ENCODE assay signal across 8 cellular contexts in the genomic region with DNA sequence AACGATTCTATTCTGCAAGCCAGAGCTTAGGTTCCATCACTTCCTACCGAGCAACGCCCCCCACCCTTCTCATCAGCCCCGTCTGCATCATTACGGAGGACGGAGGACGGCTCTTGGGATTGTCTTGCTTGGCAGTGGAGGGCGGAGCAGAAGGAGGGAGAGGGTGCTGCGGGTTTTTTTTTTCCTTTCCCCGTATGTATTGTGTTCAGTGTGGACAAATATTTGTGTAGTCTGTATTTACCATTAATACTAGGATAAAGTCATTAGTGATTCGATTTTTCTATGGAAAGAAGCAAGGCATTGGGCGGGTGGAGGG.
DNase-seq lines count a peak whose midpoint lies in the region; ATAC-seq and TF ChIP-seq lines count a peak whose summit lies in the region.

No MANE protein-coding gene starts in this region.

- no peak for DNase-seq in caudate nucleus (lab: John Stamatoyannopoulos, UW)
- no peak for DNase-seq in osteocyte (ENCODE audit: extremely low spot score, unreplicated experiment)
- no peak for DNase-seq in H4 (ENCODE audit: low spot score)
- no peak for DNase-seq in NCI-H524 treated with DMSO at 0.1 percent for 48 hours (lab: John Stamatoyannopoulos, UW)
- DNase-seq in Ammon's horn (ENCODE audit: low spot score): no peak

- H3K27ac Mint-ChIP-seq in osteocyte (ENCODE audit: unreplicated experiment): peak overlapping the region; percentile 83

- no peaks in the 10 kb centered on the region for H3K9me3 Mint-ChIP-seq in osteocyte (ENCODE audit: unreplicated experiment)

- no peaks in the 10 kb centered on the region for H3K27me3 Mint-ChIP-seq in osteocyte (ENCODE audit: unreplicated experiment)

- no peak for TF ChIP-seq CTCF in osteocyte (IDR thresholded peaks at IDR 0.05)

- H3K4me3 Mint-ChIP-seq in osteocyte (ENCODE audit: unreplicated experiment): no peak overlapping the region

- H3K4me1 Mint-ChIP-seq in osteocyte (ENCODE audit: unreplicated experiment): peaks cover 68% of the 10 kb centered on the region

- H3K36me3 Mint-ChIP-seq in osteocyte (ENCODE audit: unreplicated experiment): peaks cover 2% of the 10 kb centered on the region

- ATAC-seq in GM18498 (IDR thresholded peaks at IDR 0.05; ENCODE audit: unreplicated experiment) (peak; percentile 10), HG03066 (IDR thresholded peaks at IDR 0.05; ENCODE audit: low read depth, unreplicated experiment) (peak; percentile 11), GM19467 (IDR thresholded peaks at IDR 0.05; ENCODE audit: unreplicated experiment) (no peak)

- H3K27ac ChIP-seq in caudate nucleus (ENCODE audit: low read depth, low read length): peak overlapping the region; percentile 68
